28 cellular contexts compared by ENCODE assay signal in the genomic region with DNA sequence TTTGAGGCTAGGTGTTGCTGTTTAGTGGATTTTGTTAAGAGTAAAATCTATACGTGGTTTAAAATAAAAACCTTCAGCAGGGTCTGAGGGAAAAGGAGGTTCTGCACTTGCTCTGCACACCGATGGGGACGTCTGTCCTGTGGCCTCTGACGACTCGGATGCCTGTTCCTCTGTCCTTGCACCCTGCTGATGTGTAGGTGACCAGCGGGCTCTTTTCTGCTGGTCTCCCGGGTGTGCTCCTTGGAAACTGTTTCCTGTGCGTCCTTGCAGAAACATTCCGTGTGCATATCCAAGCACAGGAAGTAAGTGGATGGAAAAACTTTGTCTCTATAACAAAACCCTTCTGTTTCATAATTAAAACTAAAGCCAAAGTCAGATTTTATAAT. TPM values are rescaled to one million over a fixed set of nuclear protein-coding genes. Genes with fewer than 3 reads are reported as not detected.
DNase-seq lines count a peak whose midpoint lies in the region; ATAC-seq and TF ChIP-seq lines count a peak whose summit lies in the region.
"Had no signal": no experiment of that assay in that cellular context is flagged by ENCODE, and none has a peak within 500 bp of the region (broad histone marks: within the 10 kb centered on the region; RNA-seq: fewer than 3 reads in every experiment).

No MANE protein-coding gene starts in this region.

- no peak overlapping the region for H2AFZ ChIP-seq in mesenchymal stem cell (ENCODE audit: low read depth, low read length)

- H3K4me3 Mint-ChIP-seq in brain: no peak overlapping the region
- H3K4me3 Mint-ChIP-seq: activated CD4-positive, alpha-beta T cell treated with anti-CD3 and anti-CD28 coated beads, Interleukin-2, amount 10 ng/mL, durations not matched to agents 7 days and 5 days; activated CD8-positive, alpha-beta memory T cell treated with anti-CD3 and anti-CD28 coated beads, Interleukin-2, amount 10 ng/mL, durations not matched to agents 7 days and 5 days; H9; IgD-negative memory B cell had no signal

- H3K4me2 ChIP-seq in mesenchymal stem cell (ENCODE audit: low read length, poor library complexity, severe bottlenecking): peak overlapping the region; percentile 31
- H3K4me2 ChIP-seq: smooth muscle cell had no signal

- no peak overlapping the region for H3K14ac ChIP-seq in mesenchymal stem cell (ENCODE audit: low read length in 2 of 2)

- no peak overlapping the region for H2BK12ac ChIP-seq in mesenchymal stem cell (ENCODE audit: low read length in 2 of 2)

- H3K4me3 ChIP-seq in mesenchymal stem cell (ENCODE audit: insufficient read depth in 1 of 2, low read depth in 1 of 2, low read length in 2 of 2) (no peak overlapping the region), spleen (no peak overlapping the region)
- H3K4me3 ChIP-seq: body of pancreas, ovary, smooth muscle cell, tibial artery had no signal

- no peak overlapping the region for H3K18ac ChIP-seq in mesenchymal stem cell (ENCODE audit: low read depth in 1 of 2, low read length in 2 of 2)

- H4K8ac ChIP-seq in mesenchymal stem cell (ENCODE audit: low read length): no peak overlapping the region

- H3K27me3 Mint-ChIP-seq in brain: no peaks in the 10 kb centered on the region
- H3K27me3 Mint-ChIP-seq: activated CD4-positive, alpha-beta T cell treated with anti-CD3 and anti-CD28 coated beads, Interleukin-2, amount 10 ng/mL, durations not matched to agents 7 days and 5 days; activated CD8-positive, alpha-beta memory T cell treated with anti-CD3 and anti-CD28 coated beads, Interleukin-2, amount 10 ng/mL, durations not matched to agents 7 days and 5 days had no signal

- no peaks in the 10 kb centered on the region for H3K36me3 Mint-ChIP-seq in brain
- H3K36me3 Mint-ChIP-seq: activated CD8-positive, alpha-beta memory T cell treated with anti-CD3 and anti-CD28 coated beads, Interleukin-2, amount 10 ng/mL, durations not matched to agents 7 days and 5 days; IgD-negative memory B cell had no signal

- no peak overlapping the region for H4K91ac ChIP-seq in mesenchymal stem cell (ENCODE audit: low read length)

- H2BK15ac ChIP-seq in mesenchymal stem cell (ENCODE audit: low read depth, poor library complexity, severe bottlenecking): no peak overlapping the region

- no peak for ATAC-seq in Right ventricle myocardium superior (ENCODE audit: poor library complexity)
- ATAC-seq in left cardiac atrium: no peak
- ATAC-seq in HG03432 (IDR thresholded peaks at IDR 0.05; ENCODE audit: unreplicated experiment): no peak
- ATAC-seq: activated CD8-positive, alpha-beta memory T cell treated with anti-CD3 and anti-CD28 coated beads, Interleukin-2, amount 10 ng/mL, durations not matched to agents 7 days and 5 days; body of pancreas; SK-N-SH treated with all-trans-retinoic acid at 6 μM for 48 hours had no signal

- 84% methylated on average over 7 of the region's 9 CpGs for WGBS in mesenchymal stem cell
- WGBS in spleen, 5 donors: 58 to 62% (median 60%) methylated on average over 9 of the region's 9 CpGs

- H3K36me3 ChIP-seq in mesenchymal stem cell (ENCODE audit: control insufficient read depth in 1 of 2, insufficient read depth in 2 of 2, low read depth in 1 of 2, low read length in 2 of 2) (peaks cover 0 to 2% of the 10 kb centered on the region in 2 experiments), spleen (no peaks in the 10 kb centered on the region)
- H3K36me3 ChIP-seq: ovary, tibial artery had no signal

- no peak for TF ChIP-seq POLR2A in spleen (IDR thresholded peaks at IDR 0.05)

- H3K23ac ChIP-seq in mesenchymal stem cell (ENCODE audit: low read length in 2 of 2): no peak overlapping the region

- H3K4me1 ChIP-seq in mesenchymal stem cell (ENCODE audit: control insufficient read depth, insufficient read depth, low read depth, low read length): peaks cover 41% of the 10 kb centered on the region
- peaks cover 0 to 27% (median 8%) of the 10 kb centered on the region in 6 donors for H3K4me1 ChIP-seq in spleen
- H3K4me1 ChIP-seq: body of pancreas, Caco-2, tibial artery had no signal

- H3K27me3 ChIP-seq in mesenchymal stem cell (ENCODE audit: control insufficient read depth in 1 of 2, insufficient read depth in 1 of 2, low read length in 2 of 2): peaks cover 0 to 36% of the 10 kb centered on the region in 2 experiments
- peaks cover 0 to 15% (median 0%) of the 10 kb centered on the region in 7 donors for H3K27me3 ChIP-seq in spleen (replicated peaks in 1 of 7)
- H3K27me3 ChIP-seq: body of pancreas, ovary had no signal

- no peak overlapping the region for H3K9ac ChIP-seq in mesenchymal stem cell (ENCODE audit: low read length)

- H3K4ac ChIP-seq in mesenchymal stem cell (ENCODE audit: low read depth in 1 of 2, low read length in 2 of 2): no peak overlapping the region

- H3K27ac Mint-ChIP-seq in brain: peak overlapping the region in 4 of 5 experiments; percentile 16 to 91 (median 73)
- H3K27ac Mint-ChIP-seq: activated CD4-positive, alpha-beta T cell treated with anti-CD3 and anti-CD28 coated beads, Interleukin-2, amount 10 ng/mL, durations not matched to agents 7 days and 5 days; activated CD8-positive, alpha-beta memory T cell treated with anti-CD3 and anti-CD28 coated beads, Interleukin-2, amount 10 ng/mL, durations not matched to agents 7 days and 5 days; IgD-negative memory B cell had no signal

- DNase-seq in Right ventricle myocardium superior (peak; percentile 17), left cardiac atrium (no peak), mesenchymal stem cell (no peak), spleen (peak; percentile 56), SK-N-DZ (ENCODE audit: low spot score) (no peak), NCI-H82 (lab: John Stamatoyannopoulos, UW) (no peak)
- DNase-seq: activated CD4-positive, alpha-beta T cell treated with anti-CD3 and anti-CD28 coated beads, Interleukin-2, amount 10 ng/mL, durations not matched to agents 7 days and 5 days; activated CD8-positive, alpha-beta memory T cell treated with anti-CD3 and anti-CD28 coated beads, Interleukin-2, amount 10 ng/mL, durations not matched to agents 7 days and 5 days; effector CD8-positive, alpha-beta T cell; erythroblast; GDM1; H9; NCI-H1092; stimulated activated CD4-positive, alpha-beta T cell treated with anti-CD3 and anti-CD28 coated beads, Interleukin-2, amount 100 ng/mL, for 24 hours had no signal

- H2AK5ac ChIP-seq in mesenchymal stem cell (ENCODE audit: low read length, severe bottlenecking): no peak overlapping the region

- H2BK120ac ChIP-seq in mesenchymal stem cell (ENCODE audit: low read depth, low read length): no peak overlapping the region

- TF ChIP-seq CTCF in brain (conservative IDR thresholded peaks at IDR 0.05) (no peak), spleen (IDR thresholded peaks at IDR 0.05 in 8 of 11, conservative IDR thresholded peaks at IDR 0.05 in 3 of 11) (no peak)

- intact Hi-C loops in Right ventricle myocardium superior (cut with DNase I): no loop called here
- intact Hi-C loops in left cardiac atrium (cut with DNase I): no loop called here
- intact Hi-C loops in spleen (cut with DNase I; ENCODE audit: low total_unique reads): no loop called here

- peak overlapping the region; percentile 53 for H3K27ac ChIP-seq in mesenchymal stem cell (ENCODE audit: low read length, poor library complexity, severe bottlenecking)
- H3K27ac ChIP-seq in spleen: peak overlapping the region in 5 of 8 donors; percentile 64 to 79 (median 65)
- H3K27ac ChIP-seq: body of pancreas, ovary, tibial artery had no signal

- no peak overlapping the region for H2BK5ac ChIP-seq in mesenchymal stem cell (ENCODE audit: low read depth, low read length, poor library complexity, severe bottlenecking)

- peaks cover 4% of the 10 kb centered on the region for H3K79me1 ChIP-seq in mesenchymal stem cell (replicated peaks; ENCODE audit: low read length, poor library complexity, severe bottlenecking)

- no peaks in the 10 kb centered on the region for H3K9me3 Mint-ChIP-seq in brain
- H3K9me3 Mint-ChIP-seq: activated CD4-positive, alpha-beta T cell treated with anti-CD3 and anti-CD28 coated beads, Interleukin-2, amount 10 ng/mL, durations not matched to agents 7 days and 5 days; H9; IgD-negative memory B cell had no signal

- peaks cover 16% of the 10 kb centered on the region for H3K4me1 Mint-ChIP-seq in brain
- H3K4me1 Mint-ChIP-seq: activated CD4-positive, alpha-beta T cell treated with anti-CD3 and anti-CD28 coated beads, Interleukin-2, amount 10 ng/mL, durations not matched to agents 7 days and 5 days; IgD-negative memory B cell had no signal

- no peaks in the 10 kb centered on the region for H3K9me3 ChIP-seq in mesenchymal stem cell (ENCODE audit: control insufficient read depth, low read length)
- H3K9me3 ChIP-seq in spleen: no peaks in the 10 kb centered on the region
- H3K9me3 ChIP-seq: body of pancreas, Caco-2, ovary, tibial artery had no signal

RNA-seq across cellular contexts. Expression of a gene that starts 3.8 kb away (rescaled TPM):
- total RNA-seq in Right ventricle myocardium superior (not detected), left cardiac atrium (not detected), spleen (under 1 TPM in 3 of 7 donors, not detected in 4; 0.32 to 0.46 (median 0.43) TPM)
- polyA plus RNA-seq in brain (ENCODE audit: insufficient read depth, low read depth, low replicate concordance) (1.8 TPM), spleen (under 1 TPM; 0.09 to 0.15 (median 0.13) TPM)
- polyA plus RNA-seq in mesenchymal stem cell (2013, experiment 1 of 2): not detected
- not detected for polyA plus RNA-seq in mesenchymal stem cell (2013, experiment 2 of 2)
- not detected in 2 replicates for polyA plus RNA-seq in SK-N-DZ (2014; cell fraction: cytosol; rRNA removed)
- polyA plus RNA-seq in SK-N-DZ (2014; cell fraction: nucleus; rRNA removed): not detected in 2 replicates
- total RNA-seq: A673; activated CD4-positive, alpha-beta T cell treated with anti-CD3 and anti-CD28 coated beads, Interleukin-2, amount 10 ng/mL, durations not matched to agents 7 days and 5 days; activated CD8-positive, alpha-beta memory T cell treated with anti-CD3 and anti-CD28 coated beads, Interleukin-2, amount 10 ng/mL, durations not matched to agents 7 days and 5 days; body of pancreas; Caco-2; chondrocyte; H9; renal cortical epithelial cell; smooth muscle cell had no signal
- polyA plus RNA-seq: BJ, IgD-negative memory B cell, ovary, smooth muscle cell had no signal

RNA-seq across cellular contexts. Expression of a gene that starts 12.9 kb away (rescaled TPM):
- total RNA-seq in Right ventricle myocardium superior (0.13 TPM), left cardiac atrium (under 1 TPM; 0.13 to 0.44 TPM), spleen (not detected)
- polyA plus RNA-seq in brain (ENCODE audit: insufficient read depth, low read depth, low replicate concordance) (2.5 TPM), spleen (not detected)
- not detected for polyA plus RNA-seq in mesenchymal stem cell (2013, experiment 1 of 2)
- polyA plus RNA-seq in mesenchymal stem cell (2013, experiment 2 of 2): not detected
- polyA plus RNA-seq in SK-N-DZ (2014; cell fraction: cytosol; rRNA removed): not detected in 2 replicates
- polyA plus RNA-seq in SK-N-DZ (2014; cell fraction: nucleus; rRNA removed): not detected in 2 replicates
- total RNA-seq: A673; activated CD8-positive, alpha-beta memory T cell treated with anti-CD3 and anti-CD28 coated beads, Interleukin-2, amount 10 ng/mL, durations not matched to agents 7 days and 5 days; body of pancreas; Caco-2; renal cortical epithelial cell; smooth muscle cell had no signal
- polyA plus RNA-seq: adipose tissue, IgD-negative memory B cell, smooth muscle cell had no signal

Comparison
In these comparisons a context has a peak if more than half of its experiments do, and no peak if none do; other contexts are left out.
1. DNase-seq: peak in Right ventricle myocardium superior (single experiment) and spleen (single experiment); none in left cardiac atrium (single experiment), mesenchymal stem cell (single experiment), SK-N-DZ (single experiment) and NCI-H82 (single experiment).